26 cellular contexts compared by ENCODE assay signal in the genomic region with DNA sequence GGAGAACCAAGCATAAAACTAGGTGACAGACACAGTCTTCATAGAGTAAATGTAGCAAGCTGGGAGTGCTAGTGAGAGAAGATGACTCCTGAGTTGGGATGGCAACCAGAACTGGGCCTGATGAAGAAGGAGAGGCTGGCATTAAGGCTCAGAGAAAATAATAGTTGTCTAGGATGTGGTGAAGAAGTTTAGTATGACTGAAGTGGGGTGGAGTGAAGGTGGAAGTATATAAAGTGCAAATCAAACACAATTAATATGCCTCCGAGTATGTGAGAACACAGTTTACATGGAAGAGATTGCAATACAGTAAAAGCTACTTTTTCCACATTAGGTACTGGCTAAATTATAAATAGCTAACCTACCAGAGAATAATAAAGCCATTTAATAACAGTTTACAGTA.
DNase-seq lines count a peak whose midpoint lies in the region; ATAC-seq, FAIRE-seq and TF ChIP-seq lines count a peak whose summit lies in the region.
"Had no signal": no experiment of that assay in that cellular context is flagged by ENCODE, and none has a peak within 500 bp of the region (broad histone marks: within the 10 kb centered on the region; RNA-seq: fewer than 3 reads in every experiment).

No MANE protein-coding gene starts in this region.

- no peak overlapping the region for H2AFZ ChIP-seq in GM12878 (ENCODE audit: control insufficient read depth, low read depth, low read length)

- H3K27ac ChIP-seq in GM12878 (ENCODE audit: control insufficient read depth, insufficient read depth): no peak overlapping the region
- H3K27ac ChIP-seq: A549, brain microvascular endothelial cell, coronary artery, esophagus squamous epithelium, gastrocnemius medialis, prostate gland had no signal

- FAIRE-seq in GM12891 (lab: Jason Lieb, UNC) (peak; percentile 89), GM12878 (lab: Jason Lieb, UNC) (no peak)
- FAIRE-seq: A549, islet of Langerhans, urothelium cell line had no signal

- no peaks in the 10 kb centered on the region for H3K79me2 ChIP-seq in GM12878 (ENCODE audit: control insufficient read depth, insufficient read depth, low read length)

- TF ChIP-seq POLR2A in GM12891 (IDR thresholded peaks at IDR 0.05; ENCODE audit: low read depth, low read length) (no peak), GM12878 (IDR thresholded peaks at IDR 0.05; ENCODE audit: low read depth, low read length) (no peak)

- H3K27me3 ChIP-seq in GM12878 (replicated peaks in 1 of 2; ENCODE audit: control insufficient read depth in 2 of 2, insufficient read depth in 2 of 2, low read length in 1 of 2): no peaks in the 10 kb centered on the region
- H3K27me3 ChIP-seq: BE2C, brain microvascular endothelial cell, esophagus squamous epithelium, gastrocnemius medialis had no signal

- 33% methylated on average over 1 of the region's 1 CpG for WGBS in GM12878 (ENCODE audit: insufficient coverage, insufficient replicate concordance, low lambda C conversion rate, missing lambda C conversion rate)

- no peak overlapping the region for H3K4me3 ChIP-seq in GM12878
- H3K4me3 ChIP-seq: A549, coronary artery, esophagus squamous epithelium, gastrocnemius medialis, prostate gland had no signal

- no peak overlapping the region for H3K9ac ChIP-seq in GM12878 (ENCODE audit: control insufficient read depth, insufficient read depth, low read length)

- POLR2A ChIA-PET in GM12878 (lab: Charles Lee): no interaction called here

- CTCF ChIA-PET in GM12878 (lab: Yijun Ruan, JAX): no interaction called here

- no peak for DNase-seq in GM12891 (ENCODE audit: insufficient read length, low spot score)
- no peak for DNase-seq in GM12878 (ENCODE audit: low read depth, low spot score)
- no peak for DNase-seq in Kasumi-1 (lab: John Stamatoyannopoulos, UW)
- no peak for DNase-seq in dedifferentiated amniotic fluid mesenchymal stem cell (ENCODE audit: extremely low spot score)
- no peak for DNase-seq in G401 (ENCODE audit: low spot score)
- DNase-seq in GF-D8 (lab: John Stamatoyannopoulos, UW): no peak
- DNase-seq: activated CD4-positive, alpha-beta T cell treated with anti-CD3 and anti-CD28 coated beads, Interleukin-2, amount 50 U/mL, for 48 hours; activated effector memory CD4-positive, alpha-beta T cell treated with anti-CD3 and anti-CD28 coated beads, Interleukin-2, amount 50 U/mL, for 16 hours; BE2C; brain microvascular endothelial cell; endodermal cell; esophagus squamous epithelium; gastrocnemius medialis; NCI-H1092 treated with DMSO at 0.1 percent for 48 hours; NCI-H1930; NCI-H226; NCI-H774; OCI-M1; T-helper 9 cell had no signal

- H4K20me1 ChIP-seq in GM12878 (ENCODE audit: control insufficient read depth, insufficient read depth): no peaks in the 10 kb centered on the region

- H3K4me1 ChIP-seq in GM12878 (ENCODE audit: control insufficient read depth, insufficient read depth, low read length): peaks cover 14% of the 10 kb centered on the region
- H3K4me1 ChIP-seq: A549, BE2C, prostate gland had no signal

- SMC1A ChIA-PET in GM12878 (lab: Charles Lee; ENCODE audit: uncharacterized antibody, unreplicated experiment): no interaction called here

- no peak for TF ChIP-seq RAD21 in GM12878 (IDR thresholded peaks at IDR 0.05; ENCODE audit: insufficient read depth, low read depth, low read length)

- no peak for TF ChIP-seq EP300 in GM12878 (IDR thresholded peaks at IDR 0.05; ENCODE audit: borderline replicate concordance in 1 of 2, control insufficient read depth in 1 of 2, low read depth in 2 of 2, low read length in 2 of 2)

- TF ChIP-seq CTCF in GM12878 (IDR thresholded peaks at IDR 0.05 in 2 of 3, conservative IDR thresholded peaks at IDR 0.05 in 1 of 3; ENCODE audit: control insufficient read depth in 2 of 3, extremely low read depth in 1 of 3, insufficient read depth in 1 of 3, low read depth in 3 of 3, low read length in 3 of 3): no peak

- intact Hi-C loops in GM12878 (cut with micrococcal nuclease; ENCODE audit: unreplicated experiment): no loop called here

- no peaks in the 10 kb centered on the region for H3K36me3 ChIP-seq in GM12878 (ENCODE audit: control insufficient read depth in 2 of 2, insufficient read depth in 2 of 2, low read length in 1 of 2)
- H3K36me3 ChIP-seq: BE2C, brain microvascular endothelial cell, gastrocnemius medialis, prostate gland had no signal

- H3K9me3 ChIP-seq in GM12878 (replicated peaks; ENCODE audit: control insufficient read depth, insufficient read depth, low read length): no peaks in the 10 kb centered on the region
- H3K9me3 ChIP-seq: A549, BE2C, esophagus squamous epithelium, gastrocnemius medialis, prostate gland had no signal

- ATAC-seq in GM19438 (IDR thresholded peaks at IDR 0.05; ENCODE audit: low read depth, unreplicated experiment) (peak; percentile 12), HG02798 (IDR thresholded peaks at IDR 0.05; ENCODE audit: poor library complexity, unreplicated experiment) (peak; percentile 21), GM12878 (no peak)
- ATAC-seq: A549, gastrocnemius medialis had no signal

- in situ Hi-C loops in GM12878 (cut with MboI) (no loop called here), G401 (cut with HindIII; ENCODE audit: low sequenced_read_pairs) (no loop called here)

- no TSS peak for BruUV-seq in GM12878 (replicated peaks; lab: Mats Ljungman, UMichigan)

- RAD21 ChIA-PET in GM12878 (lab: Charles Lee; ENCODE audit: unreplicated experiment): no interaction called here

- 0 out of 2 replicates have a peak overlapping the region, but pooled peaks have one; percentile 72 for H3K4me2 ChIP-seq in GM12878 (ENCODE audit: control insufficient read depth, insufficient read depth)
- H3K4me2 ChIP-seq: A549 had no signal

TF ChIP-seq in GM12891, 5 proteins besides CTCF, POLR2A, EP300 and RAD21:
- TF ChIP-seq SPI1 (IDR thresholded peaks at IDR 0.05; ENCODE audit: low read depth, low read length): no peak
- no peak for TF ChIP-seq TAF1 (IDR thresholded peaks at IDR 0.05; ENCODE audit: low read depth, low read length)
- TF ChIP-seq POU2F2 (IDR thresholded peaks at IDR 0.05; ENCODE audit: low read depth, low read length): no peak
- no peak for TF ChIP-seq PAX5 (IDR thresholded peaks at IDR 0.05; ENCODE audit: insufficient read depth, low read length, severe bottlenecking)

TF ChIP-seq in GM12878, 131 proteins besides CTCF, POLR2A, EP300 and RAD21 (continues in another document):
- TF ChIP-seq NRF1 (conservative IDR thresholded peaks at IDR 0.05; ENCODE audit: low read depth, low read length): no peak
- no peak for TF ChIP-seq BHLHE40 (IDR thresholded peaks at IDR 0.05; ENCODE audit: borderline replicate concordance in 1 of 2, low read depth in 2 of 2, low read length in 1 of 2)
- no peak for TF ChIP-seq SIX5 (IDR thresholded peaks at IDR 0.05; ENCODE audit: low read depth, low read length, severe bottlenecking)
- TF ChIP-seq JUNB (IDR thresholded peaks at IDR 0.05): no peak
- TF ChIP-seq CHD1 (IDR thresholded peaks at IDR 0.05; ENCODE audit: low read depth, low read length): no peak
- no peak for TF ChIP-seq CREM (IDR thresholded peaks at IDR 0.05; ENCODE audit: low read depth)
- TF ChIP-seq, protein P1, sequence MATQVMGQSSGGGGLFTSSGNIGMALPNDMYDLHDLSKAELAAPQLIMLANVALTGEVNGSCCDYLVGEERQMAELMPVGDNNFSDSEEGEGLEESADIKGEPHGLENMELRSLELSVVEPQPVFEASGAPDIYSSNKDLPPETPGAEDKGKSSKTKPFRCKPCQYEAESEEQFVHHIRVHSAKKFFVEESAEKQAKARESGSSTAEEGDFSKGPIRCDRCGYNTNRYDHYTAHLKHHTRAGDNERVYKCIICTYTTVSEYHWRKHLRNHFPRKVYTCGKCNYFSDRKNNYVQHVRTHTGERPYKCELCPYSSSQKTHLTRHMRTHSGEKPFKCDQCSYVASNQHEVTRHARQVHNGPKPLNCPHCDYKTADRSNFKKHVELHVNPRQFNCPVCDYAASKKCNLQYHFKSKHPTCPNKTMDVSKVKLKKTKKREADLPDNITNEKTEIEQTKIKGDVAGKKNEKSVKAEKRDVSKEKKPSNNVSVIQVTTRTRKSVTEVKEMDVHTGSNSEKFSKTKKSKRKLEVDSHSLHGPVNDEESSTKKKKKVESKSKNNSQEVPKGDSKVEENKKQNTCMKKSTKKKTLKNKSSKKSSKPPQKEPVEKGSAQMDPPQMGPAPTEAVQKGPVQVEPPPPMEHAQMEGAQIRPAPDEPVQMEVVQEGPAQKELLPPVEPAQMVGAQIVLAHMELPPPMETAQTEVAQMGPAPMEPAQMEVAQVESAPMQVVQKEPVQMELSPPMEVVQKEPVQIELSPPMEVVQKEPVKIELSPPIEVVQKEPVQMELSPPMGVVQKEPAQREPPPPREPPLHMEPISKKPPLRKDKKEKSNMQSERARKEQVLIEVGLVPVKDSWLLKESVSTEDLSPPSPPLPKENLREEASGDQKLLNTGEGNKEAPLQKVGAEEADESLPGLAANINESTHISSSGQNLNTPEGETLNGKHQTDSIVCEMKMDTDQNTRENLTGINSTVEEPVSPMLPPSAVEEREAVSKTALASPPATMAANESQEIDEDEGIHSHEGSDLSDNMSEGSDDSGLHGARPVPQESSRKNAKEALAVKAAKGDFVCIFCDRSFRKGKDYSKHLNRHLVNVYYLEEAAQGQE (IDR thresholded peaks at IDR 0.05; ENCODE audit: low read depth, low read length): no peak
- TF ChIP-seq, protein P2, sequence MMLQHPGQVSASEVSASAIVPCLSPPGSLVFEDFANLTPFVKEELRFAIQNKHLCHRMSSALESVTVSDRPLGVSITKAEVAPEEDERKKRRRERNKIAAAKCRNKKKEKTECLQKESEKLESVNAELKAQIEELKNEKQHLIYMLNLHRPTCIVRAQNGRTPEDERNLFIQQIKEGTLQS (IDR thresholded peaks at IDR 0.05; ENCODE audit: borderline replicate concordance, extremely low read depth, low read depth, low read length): no peak
- TF ChIP-seq, protein P3, sequence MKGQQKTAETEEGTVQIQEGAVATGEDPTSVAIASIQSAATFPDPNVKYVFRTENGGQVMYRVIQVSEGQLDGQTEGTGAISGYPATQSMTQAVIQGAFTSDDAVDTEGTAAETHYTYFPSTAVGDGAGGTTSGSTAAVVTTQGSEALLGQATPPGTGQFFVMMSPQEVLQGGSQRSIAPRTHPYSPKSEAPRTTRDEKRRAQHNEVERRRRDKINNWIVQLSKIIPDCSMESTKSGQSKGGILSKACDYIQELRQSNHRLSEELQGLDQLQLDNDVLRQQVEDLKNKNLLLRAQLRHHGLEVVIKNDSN (IDR thresholded peaks at IDR 0.05; ENCODE audit: borderline replicate concordance, extremely low read length, insufficient read depth, low read depth, low read length): no peak
- no peak for TF ChIP-seq TCF7 (IDR thresholded peaks at IDR 0.05; ENCODE audit: borderline replicate concordance)
- TF ChIP-seq ZNF24 (IDR thresholded peaks at IDR 0.05): no peak
- no peak for TF ChIP-seq ETV6 (conservative IDR thresholded peaks at IDR 0.05 in 1 of 2, IDR thresholded peaks at IDR 0.05 in 1 of 2; ENCODE audit: borderline replicate concordance in 1 of 2, low read depth in 1 of 2)
